In the genomic region with DNA sequence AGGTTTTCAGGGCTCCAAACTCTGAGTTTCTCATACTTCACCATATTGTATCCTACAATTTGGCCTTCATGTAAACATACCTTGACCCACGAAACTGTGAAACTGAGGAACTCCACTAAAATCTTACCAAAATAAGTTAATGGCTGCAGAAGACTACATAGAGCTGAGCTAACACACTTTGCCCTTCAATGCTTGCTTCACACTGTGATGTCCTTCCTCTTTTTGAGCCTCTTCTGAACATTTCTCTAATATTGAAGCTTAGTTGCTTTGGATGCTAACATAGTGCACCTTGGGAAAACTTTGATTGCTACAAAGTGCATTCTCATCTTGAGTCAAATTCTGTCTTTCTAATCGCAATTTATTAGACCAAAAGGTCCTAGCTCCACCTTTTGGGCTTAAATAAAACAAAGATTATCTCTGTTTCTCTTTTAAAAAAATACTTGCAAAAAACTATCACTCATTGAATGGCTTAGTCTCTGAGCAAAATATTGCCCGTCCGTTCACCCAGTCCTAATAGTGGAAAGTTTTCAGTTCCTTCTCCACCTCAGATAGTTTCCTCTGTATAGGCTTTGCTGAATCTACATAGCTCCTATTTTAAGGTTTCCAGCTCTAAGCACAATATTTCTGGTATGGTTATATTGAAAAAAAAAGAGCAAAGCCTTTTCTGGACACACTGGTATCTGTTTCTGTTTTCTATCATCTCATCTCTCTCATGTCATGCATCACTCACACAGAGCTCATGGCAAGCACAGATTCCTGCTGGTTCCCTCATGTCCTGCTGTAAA, we compare ENCODE assay signal across 14 cellular contexts.
DNase-seq lines count a peak whose midpoint lies in the region; ATAC-seq and TF ChIP-seq lines count a peak whose summit lies in the region.
"Had no signal": no experiment of that assay in that cellular context is flagged by ENCODE, and none has a peak within 500 bp of the region (broad histone marks: within the 10 kb centered on the region; RNA-seq: fewer than 3 reads in every experiment).

No MANE protein-coding gene starts in this region.

- no peak overlapping the region for H3K4me3 ChIP-seq in smooth muscle cell
- no peak overlapping the region for H3K4me3 ChIP-seq in GM23248
- H3K4me3 ChIP-seq: testis had no signal

- H3K27ac ChIP-seq in smooth muscle cell (ENCODE audit: low read depth) = no peak overlapping the region
- no peak overlapping the region for H3K27ac ChIP-seq in GM23248
- H3K27ac ChIP-seq: testis had no signal

- no peaks in the 10 kb centered on the region for H3K36me3 ChIP-seq in smooth muscle cell (ENCODE audit: low read depth)
- H3K36me3 ChIP-seq in GM23248 (ENCODE audit: low read depth) = no peaks in the 10 kb centered on the region

- H3K27me3 ChIP-seq in smooth muscle cell (ENCODE audit: low read depth) (no peaks in the 10 kb centered on the region), GM23248 (replicated peaks; ENCODE audit: insufficient read depth) (no peaks in the 10 kb centered on the region)
- H3K27me3 ChIP-seq: testis had no signal

- CTCF ChIA-PET in HEK293T (lab: Yijun Ruan, JAX) = interaction anchor here (0.7 kb wide), 1 partner anchor 53 kb away, joined by 3 read pairs; no protein-coding TSS in a partner anchor

- H3K4me1 ChIP-seq in smooth muscle cell (ENCODE audit: low read depth) (peaks cover 7% of the 10 kb centered on the region), GM23248 (ENCODE audit: insufficient read depth) (peaks cover 20% of the 10 kb centered on the region)
- H3K4me1 ChIP-seq: testis had no signal

- no peak overlapping the region for H3K4me2 ChIP-seq in smooth muscle cell
- H3K4me2 ChIP-seq in GM23248 (ENCODE audit: unreplicated experiment) = no peak overlapping the region

- H3K27ac Mint-ChIP-seq in chondrocyte (ENCODE audit: unreplicated experiment) = no peak overlapping the region
- H3K27ac Mint-ChIP-seq: activated CD4-positive, alpha-beta T cell treated with anti-CD3 and anti-CD28 coated beads for 36 hours; CD4-positive, CD25-positive, alpha-beta regulatory T cell; T-cell had no signal

- H3K79me2 ChIP-seq in smooth muscle cell (ENCODE audit: low read depth) = no peaks in the 10 kb centered on the region
- H3K79me2 ChIP-seq in GM23248 (ENCODE audit: insufficient read depth) = no peaks in the 10 kb centered on the region

- WGBS in smooth muscle cell (ENCODE audit: low lambda C conversion rate) = 83% methylated on average over 4 of the region's 4 CpGs
- 87 to 89% methylated on average over 4 of the region's 4 CpGs for WGBS in GM23248 (ENCODE audit: low coverage in 1 of 2, low lambda C conversion rate in 2 of 2, missing lambda C conversion rate in 2 of 2), 2 experiments

- H3K9ac ChIP-seq in smooth muscle cell (ENCODE audit: low read depth) (no peak overlapping the region), GM23248 (no peak overlapping the region)

- H3K9me2 ChIP-seq in GM23248 (ENCODE audit: insufficient read depth) = no peaks in the 10 kb centered on the region

- TF ChIP-seq CTCF in smooth muscle cell (IDR thresholded peaks at IDR 0.05; ENCODE audit: borderline replicate concordance, insufficient read depth, poor library complexity, severe bottlenecking) = no peak
- TF ChIP-seq CTCF in chondrocyte (IDR thresholded peaks at IDR 0.05) = no peak

- H4K20me1 ChIP-seq in smooth muscle cell (ENCODE audit: low read depth) (no peaks in the 10 kb centered on the region), GM23248 (ENCODE audit: insufficient read depth) (no peaks in the 10 kb centered on the region)

- H2AFZ ChIP-seq in smooth muscle cell (ENCODE audit: low read depth) (peak overlapping the region; percentile 67), GM23248 (no peak overlapping the region)

- peaks cover 21% of the 10 kb centered on the region for H3K4me1 Mint-ChIP-seq in chondrocyte (ENCODE audit: low read depth)
- H3K4me1 Mint-ChIP-seq: activated CD4-positive, alpha-beta T cell treated with anti-CD3 and anti-CD28 coated beads for 36 hours; CD4-positive, CD25-positive, alpha-beta regulatory T cell; T-cell had no signal

- H3K9me3 Mint-ChIP-seq in chondrocyte (ENCODE audit: low read depth) = peaks cover 6% of the 10 kb centered on the region

- no peaks in the 10 kb centered on the region for H3K27me3 Mint-ChIP-seq in chondrocyte (ENCODE audit: low read depth)
- H3K27me3 Mint-ChIP-seq: activated CD4-positive, alpha-beta T cell treated with anti-CD3 and anti-CD28 coated beads for 36 hours; CD4-positive, CD25-positive, alpha-beta regulatory T cell; T-cell had no signal

- H3F3A ChIP-seq in smooth muscle cell (ENCODE audit: low read depth) = peaks cover 14% of the 10 kb centered on the region
- peaks cover 20% of the 10 kb centered on the region for H3F3A ChIP-seq in GM23248 (ENCODE audit: insufficient read depth)

- no peak overlapping the region for H3K4me3 Mint-ChIP-seq in chondrocyte (ENCODE audit: unreplicated experiment)
- H3K4me3 Mint-ChIP-seq: activated CD4-positive, alpha-beta T cell treated with anti-CD3 and anti-CD28 coated beads for 36 hours; CD4-positive, CD25-positive, alpha-beta regulatory T cell; T-cell had no signal

- DNase-seq in Kasumi-1 (lab: John Stamatoyannopoulos, UW) (peak; percentile 4 to 19), smooth muscle cell (lab: John Stamatoyannopoulos, UW; ENCODE audit: unreplicated experiment) (no peak), HEK293T (ENCODE audit: extremely low spot score) (no peak), GM23248 (no peak), chondrocyte (ENCODE audit: low spot score) (no peak)
- DNase-seq: activated CD4-positive, alpha-beta T cell treated with anti-CD3 and anti-CD28 coated beads for 36 hours; CD4-positive, CD25-positive, alpha-beta regulatory T cell; HCEC 1CT; NCI-H2227 treated with DMSO at 0.1 percent for 48 hours; nucleus accumbens; T-cell; testis had no signal

- in situ Hi-C loops in GM23248 (cut with MboI) = no loop called here

- ATAC-seq in GM19043 (IDR thresholded peaks at IDR 0.05; ENCODE audit: low read depth, unreplicated experiment) (peak; percentile 59), HG02759 (IDR thresholded peaks at IDR 0.05; ENCODE audit: unreplicated experiment) (peak; percentile 65)
- ATAC-seq: activated CD4-positive, alpha-beta T cell treated with anti-CD3 and anti-CD28 coated beads for 36 hours; T-cell had no signal

- H3K9me3 ChIP-seq in smooth muscle cell (replicated peaks; ENCODE audit: low read depth) (no peaks in the 10 kb centered on the region), GM23248 (ENCODE audit: low read depth) (no peaks in the 10 kb centered on the region)
- H3K9me3 ChIP-seq: testis had no signal

- no peaks in the 10 kb centered on the region for H3K36me3 Mint-ChIP-seq in chondrocyte (ENCODE audit: low read depth)
- H3K36me3 Mint-ChIP-seq: CD4-positive, CD25-positive, alpha-beta regulatory T cell; T-cell had no signal

- POLR2A ChIA-PET in HEK293T (lab: Yijun Ruan, JAX) = no interaction called here

TF ChIP-seq in HEK293T, 16 proteins besides CTCF, POLR2A, EP300 and RAD21:
- no peak for TF ChIP-seq TARDBP (IDR thresholded peaks at IDR 0.05)
- no peak for TF ChIP-seq ELF4 (IDR thresholded peaks at IDR 0.05)
- no peak for TF ChIP-seq CTBP1 (IDR thresholded peaks at IDR 0.05; ENCODE audit: borderline replicate concordance)
- no peak for TF ChIP-seq SUZ12 (IDR thresholded peaks at IDR 0.05)
- no peak for TF ChIP-seq BHLHE40 (IDR thresholded peaks at IDR 0.05; ENCODE audit: borderline replicate concordance)
- no peak for TF ChIP-seq SP1 (IDR thresholded peaks at IDR 0.05)
- TF ChIP-seq ZNF384 (IDR thresholded peaks at IDR 0.05) = no peak
- TF ChIP-seq FOXM1 (IDR thresholded peaks at IDR 0.05; ENCODE audit: borderline replicate concordance) = no peak
- TF ChIP-seq, protein P1, sequence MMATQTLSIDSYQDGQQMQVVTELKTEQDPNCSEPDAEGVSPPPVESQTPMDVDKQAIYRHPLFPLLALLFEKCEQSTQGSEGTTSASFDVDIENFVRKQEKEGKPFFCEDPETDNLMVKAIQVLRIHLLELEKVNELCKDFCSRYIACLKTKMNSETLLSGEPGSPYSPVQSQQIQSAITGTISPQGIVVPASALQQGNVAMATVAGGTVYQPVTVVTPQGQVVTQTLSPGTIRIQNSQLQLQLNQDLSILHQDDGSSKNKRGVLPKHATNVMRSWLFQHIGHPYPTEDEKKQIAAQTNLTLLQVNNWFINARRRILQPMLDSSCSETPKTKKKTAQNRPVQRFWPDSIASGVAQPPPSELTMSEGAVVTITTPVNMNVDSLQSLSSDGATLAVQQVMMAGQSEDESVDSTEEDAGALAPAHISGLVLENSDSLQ (IDR thresholded peaks at IDR 0.05) = no peak
- TF ChIP-seq FOXK2 (IDR thresholded peaks at IDR 0.05) = no peak
- TF ChIP-seq HDGF (IDR thresholded peaks at IDR 0.05; ENCODE audit: borderline replicate concordance) = no peak
- no peak for TF ChIP-seq ARNT (IDR thresholded peaks at IDR 0.05)
- no peak for TF ChIP-seq FOXA1 (IDR thresholded peaks at IDR 0.05)
- TF ChIP-seq NFRKB (IDR thresholded peaks at IDR 0.05) = no peak
- no peak for TF ChIP-seq L3MBTL2 (conservative IDR thresholded peaks at IDR 0.05)
- TF ChIP-seq LEF1 (IDR thresholded peaks at IDR 0.05; ENCODE audit: borderline replicate concordance) = no peak

Comparison
In these comparisons a context has a peak if more than half of its experiments do, and no peak if none do; other contexts are left out.
1. DNase-seq: peak in Kasumi-1 (2 of 2); none in smooth muscle cell (single experiment), HEK293T (single experiment), GM23248 (single experiment) and chondrocyte (single experiment).